18 cellular contexts compared by ENCODE assay signal in the genomic region with DNA sequence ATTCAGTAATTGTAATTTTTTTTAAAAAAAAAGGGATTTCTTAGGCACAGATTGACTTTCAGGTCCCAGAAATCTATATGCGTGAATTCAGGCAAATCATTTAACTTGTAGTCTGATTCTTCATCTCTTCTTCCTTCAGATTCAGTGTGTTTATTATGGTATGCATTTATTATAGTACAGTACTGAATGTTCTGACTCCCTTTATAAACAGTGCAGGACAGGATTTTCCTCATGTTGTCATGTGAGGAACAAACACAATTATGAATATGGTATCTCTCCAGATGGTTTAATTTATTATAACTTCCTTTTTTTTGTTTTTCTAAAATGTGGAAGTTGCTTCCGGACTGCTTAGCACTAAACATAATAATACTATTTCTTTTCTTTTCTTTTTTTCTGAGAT.
"Had no signal": no experiment of that assay in that cellular context is flagged by ENCODE, and none has a peak within 500 bp of the region (broad histone marks: within the 10 kb centered on the region; RNA-seq: fewer than 3 reads in every experiment).

No MANE protein-coding gene starts in this region.

- H3K4me3 Mint-ChIP-seq: effector memory CD8-positive, alpha-beta T cell; immature natural killer cell; naive thymus-derived CD8-positive, alpha-beta T cell had no signal

- H3K4me3 ChIP-seq: esophagus squamous epithelium, right atrium auricular region, sigmoid colon, skin epidermis, stomach, uterus had no signal

- ATAC-seq: effector memory CD8-positive, alpha-beta T cell; foreskin keratinocyte; left cardiac atrium; left ventricle myocardium superior; naive thymus-derived CD8-positive, alpha-beta T cell had no signal

- H3K36me3 Mint-ChIP-seq: immature natural killer cell; naive thymus-derived CD8-positive, alpha-beta T cell had no signal

- H3K36me3 ChIP-seq: neutrophil, uterus had no signal

- H3K27me3 ChIP-seq: esophagus squamous epithelium, foreskin keratinocyte, neutrophil, right atrium auricular region, sigmoid colon, stomach, uterus had no signal

- H3K9me3 Mint-ChIP-seq: effector memory CD8-positive, alpha-beta T cell had no signal

- H3K9me3 ChIP-seq: esophagus squamous epithelium, neutrophil, right atrium auricular region, sigmoid colon, stomach, uterus had no signal

- H3K27ac ChIP-seq: foreskin keratinocyte, neutrophil, right atrium auricular region, skin epidermis, stomach, uterus had no signal

- H3K27ac Mint-ChIP-seq: effector memory CD8-positive, alpha-beta T cell; immature natural killer cell; naive thymus-derived CD8-positive, alpha-beta T cell had no signal

- DNase-seq: effector memory CD8-positive, alpha-beta T cell; esophagus squamous epithelium; foreskin keratinocyte; immature natural killer cell; left cardiac atrium; left ventricle myocardium superior; mammary epithelial cell; naive thymus-derived CD8-positive, alpha-beta T cell; posterior cingulate gyrus; sigmoid colon; stimulated activated naive CD4-positive, alpha-beta T cell; stomach; substantia nigra; trophoblast cell; uterus had no signal

- H3K4me1 Mint-ChIP-seq: immature natural killer cell; naive thymus-derived CD8-positive, alpha-beta T cell had no signal

- H3K4me1 ChIP-seq: foreskin keratinocyte, right atrium auricular region, uterus had no signal
